Comparison of ENCODE assay signal across 8 cellular contexts in genomic region chr2:217653240-217653639, GRCh38.
DNase-seq lines count a peak whose midpoint lies in the region; ATAC-seq and TF ChIP-seq lines count a peak whose summit lies in the region.

No MANE protein-coding gene starts in this region.

- ATAC-seq in HG03280 (IDR thresholded peaks at IDR 0.05; ENCODE audit: unreplicated experiment): no peak

- H3F3A ChIP-seq in GM23248 (ENCODE audit: insufficient read depth): peaks cover 23% of the 10 kb centered on the region
- H3F3A ChIP-seq in smooth muscle cell (ENCODE audit: low read depth): peaks cover 20% of the 10 kb centered on the region

- H3K9me3 ChIP-seq in GM23248 (ENCODE audit: low read depth) (no peaks in the 10 kb centered on the region), hepatocyte (ENCODE audit: low read depth) (no peaks in the 10 kb centered on the region), smooth muscle cell (replicated peaks; ENCODE audit: low read depth) (no peaks in the 10 kb centered on the region)

- peak; percentile 4 for TF ChIP-seq CTCF in hepatocyte (IDR thresholded peaks at IDR 0.05; ENCODE audit: poor library complexity)
- TF ChIP-seq CTCF in smooth muscle cell (IDR thresholded peaks at IDR 0.05; ENCODE audit: borderline replicate concordance, insufficient read depth, poor library complexity, severe bottlenecking): no peak

- H4K20me1 ChIP-seq in GM23248 (ENCODE audit: insufficient read depth): no peaks in the 10 kb centered on the region
- H4K20me1 ChIP-seq in hepatocyte (ENCODE audit: insufficient read depth, poor library complexity, severe bottlenecking): no peaks in the 10 kb centered on the region
- no peaks in the 10 kb centered on the region for H4K20me1 ChIP-seq in smooth muscle cell (ENCODE audit: low read depth)

- H2AFZ ChIP-seq in GM23248 (peak overlapping the region; percentile 51), hepatocyte (no peak overlapping the region), smooth muscle cell (ENCODE audit: low read depth) (no peak overlapping the region)

- H3K4me1 ChIP-seq in GM23248 (ENCODE audit: insufficient read depth) (peaks cover 28% of the 10 kb centered on the region), hepatocyte (ENCODE audit: insufficient read depth) (peaks cover 21% of the 10 kb centered on the region), smooth muscle cell (ENCODE audit: low read depth) (peaks cover 21% of the 10 kb centered on the region)

- in situ Hi-C loops in GM23248 (cut with MboI): no loop called here

- H3K79me2 ChIP-seq in GM23248 (ENCODE audit: insufficient read depth): no peaks in the 10 kb centered on the region
- no peaks in the 10 kb centered on the region for H3K79me2 ChIP-seq in hepatocyte
- no peaks in the 10 kb centered on the region for H3K79me2 ChIP-seq in smooth muscle cell (ENCODE audit: low read depth)

- H3K27ac ChIP-seq in GM23248 (peak overlapping the region; percentile 97), hepatocyte (peak overlapping the region; percentile 66), smooth muscle cell (ENCODE audit: low read depth) (peak overlapping the region; percentile 99)

- H3K36me3 ChIP-seq in GM23248 (ENCODE audit: low read depth): no peaks in the 10 kb centered on the region
- H3K36me3 ChIP-seq in hepatocyte (replicated peaks; ENCODE audit: insufficient read depth, low read depth): no peaks in the 10 kb centered on the region
- H3K36me3 ChIP-seq in smooth muscle cell (ENCODE audit: low read depth): no peaks in the 10 kb centered on the region

- H3K9me2 ChIP-seq in GM23248 (ENCODE audit: insufficient read depth) (no peaks in the 10 kb centered on the region), hepatocyte (replicated peaks; ENCODE audit: insufficient read depth) (no peaks in the 10 kb centered on the region)

- peak overlapping the region; percentile 78 for H3K4me2 ChIP-seq in GM23248 (ENCODE audit: unreplicated experiment)
- H3K4me2 ChIP-seq in hepatocyte: no peak overlapping the region
- peak overlapping the region; percentile 84 for H3K4me2 ChIP-seq in smooth muscle cell

- H3K4me3 ChIP-seq in GM23248 (peak overlapping the region; percentile 21; the same call in 1 of the 2 replicates), hepatocyte (no peak overlapping the region), smooth muscle cell (no peak overlapping the region)

- 0 to 5% methylated on average over 6 of the region's 6 CpGs for WGBS in GM23248 (ENCODE audit: low coverage in 1 of 2, low lambda C conversion rate in 2 of 2, missing lambda C conversion rate in 2 of 2), 2 experiments
- 40% methylated on average over 6 of the region's 6 CpGs for WGBS in hepatocyte (ENCODE audit: low lambda C conversion rate, missing lambda C conversion rate)
- 12% methylated on average over 6 of the region's 6 CpGs for WGBS in smooth muscle cell (ENCODE audit: low lambda C conversion rate)

- DNase-seq in GM23248: peak; percentile 98
- DNase-seq in amygdala (lab: John Stamatoyannopoulos, UW): peak in 35 of 56 donors; percentile 2 to 75 (median 18)
- DNase-seq in hepatocyte (ENCODE audit: low spot score): peak; percentile 76
- DNase-seq in smooth muscle cell (lab: John Stamatoyannopoulos, UW; ENCODE audit: unreplicated experiment): peak; percentile 13
- DNase-seq in NCI-H146 treated with DMSO at 0.1 percent for 48 hours (lab: John Stamatoyannopoulos, UW; ENCODE audit: unreplicated experiment): no peak
- DNase-seq in T-helper 1 cell: no peak
- no peak for DNase-seq in GDM1 (lab: John Stamatoyannopoulos, UW)

- H3K9ac ChIP-seq in GM23248 (peak overlapping the region; percentile 81), smooth muscle cell (ENCODE audit: low read depth) (peak overlapping the region; percentile 74)

- H3K27me3 ChIP-seq in GM23248 (replicated peaks; ENCODE audit: insufficient read depth) (no peaks in the 10 kb centered on the region), hepatocyte (no peaks in the 10 kb centered on the region), smooth muscle cell (ENCODE audit: low read depth) (no peaks in the 10 kb centered on the region)

Comparison
In these comparisons a context has a peak if more than half of its experiments do, and no peak if none do; other contexts are left out.
1. DNase-seq: peak in GM23248 (single experiment), amygdala (35 of 56), hepatocyte (single experiment) and smooth muscle cell (single experiment); none in NCI-H146 treated with DMSO at 0.1 percent for 48 hours (single experiment), T-helper 1 cell (0 of 5) and GDM1 (single experiment).
2. Peak in every context shown above with its lines, with median percentiles within 50 percentile points of each other: H3K27ac ChIP-seq.